Comparison of ENCODE assay signal across 8 cellular contexts in the genomic region with DNA sequence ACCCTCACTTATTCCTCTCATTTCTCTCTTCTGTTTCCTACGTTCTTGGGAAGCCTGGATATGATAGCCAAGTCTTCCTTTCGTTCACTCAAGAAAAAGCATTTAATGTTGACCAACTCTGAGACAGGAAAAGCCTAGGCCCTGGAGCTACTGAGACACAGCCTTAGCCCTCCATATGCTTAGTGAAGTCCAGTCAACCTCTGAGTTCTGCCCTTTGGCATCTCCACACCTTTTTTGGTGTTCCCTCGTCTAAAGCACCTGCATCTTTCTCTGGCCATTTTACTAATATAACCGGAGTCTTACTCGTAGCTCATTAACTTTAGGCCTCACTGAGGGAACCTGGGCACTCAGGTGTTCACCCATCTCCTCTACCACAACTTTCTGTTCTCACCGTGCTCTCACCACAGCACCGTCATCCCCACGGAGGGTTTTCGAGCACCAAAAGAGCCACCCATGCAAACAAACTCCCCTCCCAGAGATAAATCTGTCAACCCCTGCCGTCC. TPM values are rescaled to one million over a fixed set of nuclear protein-coding genes. Genes with fewer than 3 reads are reported as not detected.
A peak's percentile ranks its signal among the peaks of the same experiment; 100 is the strongest.
DNase-seq lines count a peak whose midpoint lies in the region; ATAC-seq and TF ChIP-seq lines count a peak whose summit lies in the region.

No MANE protein-coding gene starts in this region.

- intact Hi-C loops in Calu3 (cut with micrococcal nuclease; ENCODE audit: unreplicated experiment) = loop anchor here (1.0 to 10.0 kb wide), 3 partner anchors 22 to 279 kb away; no protein-coding TSS in a partner anchor
- intact Hi-C loops in naive thymus-derived CD4-positive, alpha-beta T cell (cut with micrococcal nuclease) = loop anchor here (1.0 to 10.0 kb wide), 9 partner anchors 27 to 1089 kb away; a partner anchor contains a TSS

- H3K27me3 Mint-ChIP-seq in Calu3 (ENCODE audit: unreplicated experiment) = no peaks in the 10 kb centered on the region
- H3K27me3 Mint-ChIP-seq in naive thymus-derived CD4-positive, alpha-beta T cell = no peaks in the 10 kb centered on the region

- ATAC-seq in naive thymus-derived CD4-positive, alpha-beta T cell = no peak
- ATAC-seq in HG03439 (IDR thresholded peaks at IDR 0.05; ENCODE audit: unreplicated experiment) = no peak

- TSS peak; percentile 71 for BruUV-seq in Calu3 (replicated peaks; lab: Mats Ljungman, UMichigan)

- TF ChIP-seq CTCF in Calu3 (IDR thresholded peaks at IDR 0.05; ENCODE audit: unreplicated experiment) = no peak
- no peak for TF ChIP-seq CTCF in GM20000 (IDR thresholded peaks at IDR 0.05; ENCODE audit: extremely low read depth, missing control alignments)
- TF ChIP-seq CTCF in coronary artery (IDR thresholded peaks at IDR 0.05) = no peak

- peak overlapping the region; percentile 98 for H3K4me3 Mint-ChIP-seq in Calu3 (ENCODE audit: low read depth, unreplicated experiment)
- peak overlapping the region; percentile 91 to 100 (median 99) for H3K4me3 Mint-ChIP-seq in naive thymus-derived CD4-positive, alpha-beta T cell

- H3K4me3 ChIP-seq in MG63 (peak overlapping the region; percentile 72), coronary artery (peak overlapping the region; percentile 83)
- H3K4me3 ChIP-seq in naive thymus-derived CD4-positive, alpha-beta T cell (ENCODE audit: low read length) = peak overlapping the region; percentile 71

- peaks cover 20 to 23% of the 10 kb centered on the region in 2 donors for H3K4me1 ChIP-seq in naive thymus-derived CD4-positive, alpha-beta T cell (ENCODE audit: control insufficient read depth in 2 of 2, insufficient read depth in 2 of 2, low read length in 2 of 2)

- no peaks in the 10 kb centered on the region for H3K9me3 Mint-ChIP-seq in Calu3 (ENCODE audit: low read depth, unreplicated experiment)
- H3K9me3 Mint-ChIP-seq in naive thymus-derived CD4-positive, alpha-beta T cell = peaks cover 0 to 2% (median 0%) of the 10 kb centered on the region in 11 donors

- peak overlapping the region; percentile 91 to 98 for H3K27ac ChIP-seq in coronary artery
- H3K27ac ChIP-seq in naive thymus-derived CD4-positive, alpha-beta T cell (ENCODE audit: low read depth, low read length) = peak overlapping the region; percentile 92

- POLR2A ChIA-PET in naive thymus-derived CD4-positive, alpha-beta T cell (lab: Charles Lee) = interaction anchor here (0.5 to 6.5 kb wide), 11 partner anchors 10 to 217 kb away, joined by 3 to 136 read pairs (median 4); a partner anchor contains a TSS

- peaks cover 5% of the 10 kb centered on the region for H3K36me3 ChIP-seq in MG63
- H3K36me3 ChIP-seq in naive thymus-derived CD4-positive, alpha-beta T cell (ENCODE audit: control insufficient read depth in 2 of 3, insufficient read depth in 3 of 3, low read length in 3 of 3) = no peaks in the 10 kb centered on the region

- no peaks in the 10 kb centered on the region for H3K9me3 ChIP-seq in MG63
- no peaks in the 10 kb centered on the region for H3K9me3 ChIP-seq in naive thymus-derived CD4-positive, alpha-beta T cell (ENCODE audit: control insufficient read depth in 2 of 3, low read length in 3 of 3)

- H3K4me1 Mint-ChIP-seq in Calu3 (ENCODE audit: low read depth, unreplicated experiment) = peaks cover 23% of the 10 kb centered on the region
- H3K4me1 Mint-ChIP-seq in naive thymus-derived CD4-positive, alpha-beta T cell = peaks cover 32 to 54% (median 49%) of the 10 kb centered on the region in 7 donors

- H3K27me3 ChIP-seq in MG63 = no peaks in the 10 kb centered on the region
- no peaks in the 10 kb centered on the region for H3K27me3 ChIP-seq in naive thymus-derived CD4-positive, alpha-beta T cell (ENCODE audit: control insufficient read depth in 2 of 2, insufficient read depth in 2 of 2, low read length in 2 of 2)

- peaks cover 27% of the 10 kb centered on the region for H3K36me3 Mint-ChIP-seq in Calu3 (ENCODE audit: insufficient read depth, unreplicated experiment)
- peaks cover 0 to 23% (median 18%) of the 10 kb centered on the region in 5 donors for H3K36me3 Mint-ChIP-seq in naive thymus-derived CD4-positive, alpha-beta T cell

- peak overlapping the region; percentile 99 for H3K27ac Mint-ChIP-seq in Calu3 (ENCODE audit: unreplicated experiment)
- peak overlapping the region; percentile 97 to 100 (median 100) for H3K27ac Mint-ChIP-seq in naive thymus-derived CD4-positive, alpha-beta T cell

- CTCF ChIA-PET in Calu3 (lab: Charles Lee) = interaction anchor here (0.6 to 3.4 kb wide), 6 partner anchors 8 to 278 kb away, joined by 3 to 18 read pairs (median 4); no protein-coding TSS in a partner anchor
- CTCF ChIA-PET in naive thymus-derived CD4-positive, alpha-beta T cell (lab: Charles Lee) = interaction anchor here (0.5 to 1.1 kb wide), 6 partner anchors 9 to 1330 kb away, joined by 3 read pairs; no protein-coding TSS in a partner anchor

- DNase-seq in Calu3 = no peak
- DNase-seq in GM20000 (ENCODE audit: low spot score) = peak; percentile 25
- DNase-seq in MG63 = no peak
- no peak for DNase-seq in coronary artery (ENCODE audit: low spot score)
- no peak for DNase-seq in naive thymus-derived CD4-positive, alpha-beta T cell
- no peak for DNase-seq in COR-L47 (lab: John Stamatoyannopoulos, UW)
- no peak for DNase-seq in ecto neural progenitor cell (ENCODE audit: low spot score)

RNA-seq across cellular contexts. Expression of a gene that starts 0.6 kb away (rescaled TPM):
- 66.7 and 68.0 TPM in 2 replicates for total RNA-seq in Calu3 (2022)
- 72.8 and 225 TPM in 2 replicates for total RNA-seq in MG63 (2014; rRNA removed; shearing (Covaris generic); ENCODE audit: low replicate concordance)
- 10 to 100 TPM; 15.8 to 31.8 (median 20.3) TPM for total RNA-seq in naive thymus-derived CD4-positive, alpha-beta T cell
- 10 to 100 TPM; 89.1 to 93.3 TPM for polyA plus RNA-seq in naive thymus-derived CD4-positive, alpha-beta T cell
